Comparison of ENCODE assay signal across 20 cellular contexts in genomic region chr11:132242662-132243061, GRCh38.
"Had no signal": no experiment of that assay in that cellular context is flagged by ENCODE, and none has a peak within 500 bp of the region (broad histone marks: within the 10 kb centered on the region; RNA-seq: fewer than 3 reads in every experiment).

No MANE protein-coding gene starts in this region.

- H3K36me3 Mint-ChIP-seq: naive B cell; stimulated activated memory B cell treated with anti-CD40 and anti-IgM and Interleukin-4, amounts not matched to agents 10 μg/mL and 1 μg/mL and 100 μg/mL, for 72 hours had no signal

- ATAC-seq: effector memory CD8-positive, alpha-beta T cell; gastrocnemius medialis; heart right ventricle; right lobe of liver; stimulated activated memory B cell treated with anti-CD40 and anti-IgM and Interleukin-4, amounts not matched to agents 10 μg/mL and 1 μg/mL and 100 μg/mL, for 72 hours; stimulated activated naive CD8-positive, alpha-beta T cell treated with anti-CD3 and anti-CD28 coated beads, Interleukin-15, amount 100 ng/mL, for 72 hours had no signal

- H3K27ac Mint-ChIP-seq: effector memory CD8-positive, alpha-beta T cell; nephron; stimulated activated memory B cell treated with anti-CD40 and anti-IgM and Interleukin-4, amounts not matched to agents 10 μg/mL and 1 μg/mL and 100 μg/mL, for 72 hours; stimulated activated naive CD8-positive, alpha-beta T cell treated with anti-CD3 and anti-CD28 coated beads, Interleukin-15, amount 100 ng/mL, for 72 hours had no signal

- H3K27me3 Mint-ChIP-seq: effector memory CD8-positive, alpha-beta T cell; naive B cell; stimulated activated memory B cell treated with anti-CD40 and anti-IgM and Interleukin-4, amounts not matched to agents 10 μg/mL and 1 μg/mL and 100 μg/mL, for 72 hours; stimulated activated naive CD8-positive, alpha-beta T cell treated with anti-CD3 and anti-CD28 coated beads, Interleukin-15, amount 100 ng/mL, for 72 hours had no signal

- H3K27ac ChIP-seq: epithelial cell of prostate, esophagus muscularis mucosa, gastrocnemius medialis, heart right ventricle, parathyroid adenoma, prostate gland, right lobe of liver, testis, tibial nerve, upper lobe of right lung, vagina had no signal

- DNase-seq: effector memory CD8-positive, alpha-beta T cell; gastrocnemius medialis; heart right ventricle; kidney glomerular epithelial cell; mesendoderm; naive B cell; retina; right lobe of liver; stimulated activated CD4-positive, alpha-beta T cell treated with anti-CD3 and anti-CD28 coated beads, Interleukin-4, amount 100 ng/mL, for 24 hours; stimulated activated naive CD8-positive, alpha-beta T cell treated with anti-CD3 and anti-CD28 coated beads, Interleukin-15, amount 100 ng/mL, for 72 hours; testis; upper lobe of right lung had no signal

- H3K27me3 ChIP-seq: esophagus muscularis mucosa, gastrocnemius medialis, right lobe of liver, testis, tibial nerve, upper lobe of right lung, vagina had no signal

- H3K4me3 ChIP-seq: esophagus muscularis mucosa, gastrocnemius medialis, heart right ventricle, prostate gland, right lobe of liver, testis, tibial nerve, upper lobe of right lung, vagina had no signal

- H3K36me3 ChIP-seq: esophagus muscularis mucosa, gastrocnemius medialis, heart right ventricle, prostate gland, right lobe of liver, tibial nerve, upper lobe of right lung, vagina had no signal

- H3K79me2 ChIP-seq: parathyroid adenoma had no signal

- H2AFZ ChIP-seq: parathyroid adenoma had no signal

- H3K4me1 Mint-ChIP-seq: naive B cell; stimulated activated memory B cell treated with anti-CD40 and anti-IgM and Interleukin-4, amounts not matched to agents 10 μg/mL and 1 μg/mL and 100 μg/mL, for 72 hours; stimulated activated naive CD8-positive, alpha-beta T cell treated with anti-CD3 and anti-CD28 coated beads, Interleukin-15, amount 100 ng/mL, for 72 hours had no signal

- H3K9me3 ChIP-seq: esophagus muscularis mucosa, gastrocnemius medialis, heart right ventricle, prostate gland, right lobe of liver, testis, tibial nerve, upper lobe of right lung, vagina had no signal

- H3K4me1 ChIP-seq: gastrocnemius medialis, heart right ventricle, parathyroid adenoma, prostate gland, right lobe of liver, testis, tibial nerve, upper lobe of right lung, vagina had no signal

- H3K9ac ChIP-seq: parathyroid adenoma had no signal

- H3K9me3 Mint-ChIP-seq: nephron; stimulated activated memory B cell treated with anti-CD40 and anti-IgM and Interleukin-4, amounts not matched to agents 10 μg/mL and 1 μg/mL and 100 μg/mL, for 72 hours had no signal

- H3K4me3 Mint-ChIP-seq: effector memory CD8-positive, alpha-beta T cell; nephron; stimulated activated memory B cell treated with anti-CD40 and anti-IgM and Interleukin-4, amounts not matched to agents 10 μg/mL and 1 μg/mL and 100 μg/mL, for 72 hours; stimulated activated naive CD8-positive, alpha-beta T cell treated with anti-CD3 and anti-CD28 coated beads, Interleukin-15, amount 100 ng/mL, for 72 hours had no signal
